In genomic region chr14:87995500-87996275, GRCh38 we compare ENCODE assay signal across 11 cellular contexts. TPM values are rescaled to one million over a fixed set of nuclear protein-coding genes. Genes with fewer than 3 reads are reported as not detected.
DNase-seq lines count a peak whose midpoint lies in the region; ATAC-seq and TF ChIP-seq lines count a peak whose summit lies in the region.
"Had no signal": no experiment of that assay in that cellular context is flagged by ENCODE, and none has a peak within 500 bp of the region (broad histone marks: within the 10 kb centered on the region; RNA-seq: fewer than 3 reads in every experiment).

No MANE protein-coding gene starts in this region.

- H3K9me3 Mint-ChIP-seq in neural crest cell: peaks cover 3% of the 10 kb centered on the region

- H3K79me2 ChIP-seq in DND-41 (ENCODE audit: insufficient read depth, low read length) (no peaks in the 10 kb centered on the region), Loucy (ENCODE audit: insufficient read depth, low read length) (peaks cover 25% of the 10 kb centered on the region)

- H3K36me3 ChIP-seq in DND-41 (ENCODE audit: insufficient read depth, low read length) (no peaks in the 10 kb centered on the region), Loucy (ENCODE audit: insufficient read depth, low read length) (no peaks in the 10 kb centered on the region), body of pancreas (replicated peaks in 1 of 2; ENCODE audit: insufficient read depth in 1 of 2, low read depth in 2 of 2) (no peaks in the 10 kb centered on the region)
- H3K36me3 ChIP-seq: esophagus muscularis mucosa had no signal

- H3K36me3 Mint-ChIP-seq in neural crest cell (ENCODE audit: low read depth): no peaks in the 10 kb centered on the region

- H3K27me3 Mint-ChIP-seq in neural crest cell (ENCODE audit: low read depth): no peaks in the 10 kb centered on the region

- TF ChIP-seq CTCF in DND-41 (IDR thresholded peaks at IDR 0.05; ENCODE audit: borderline replicate concordance, extremely low read depth, low read length, poor library complexity, severe bottlenecking): no peak
- TF ChIP-seq CTCF in Loucy (conservative IDR thresholded peaks at IDR 0.05; ENCODE audit: low read length): no peak
- TF ChIP-seq CTCF in body of pancreas (IDR thresholded peaks at IDR 0.05): no peak
- TF ChIP-seq CTCF in neural crest cell (conservative IDR thresholded peaks at IDR 0.05): no peak

- H4K20me1 ChIP-seq in DND-41 (ENCODE audit: insufficient read depth, low read length): no peaks in the 10 kb centered on the region
- H4K20me1 ChIP-seq in Loucy (ENCODE audit: insufficient read depth, low read length, poor library complexity, severe bottlenecking): no peaks in the 10 kb centered on the region

- no peaks in the 10 kb centered on the region for H3K9me3 ChIP-seq in DND-41 (ENCODE audit: insufficient read depth, low read length, severe bottlenecking)
- H3K9me3 ChIP-seq in Loucy (ENCODE audit: insufficient read depth, low read depth, low read length): no peaks in the 10 kb centered on the region
- H3K9me3 ChIP-seq in body of pancreas: no peaks in the 10 kb centered on the region
- H3K9me3 ChIP-seq: esophagus muscularis mucosa had no signal

- peak overlapping the region; percentile 44 for H3K4me3 Mint-ChIP-seq in neural crest cell

- whole genome bisulfite sequencing in body of pancreas, 2 donors: 22 to 40% methylated on average over 6 of the region's 6 CpGs

- H3K27me3 ChIP-seq in DND-41 (ENCODE audit: insufficient read depth, low read length, poor library complexity) (no peaks in the 10 kb centered on the region), Loucy (ENCODE audit: insufficient read depth, low read length, poor library complexity, severe bottlenecking) (no peaks in the 10 kb centered on the region), body of pancreas (no peaks in the 10 kb centered on the region)
- H3K27me3 ChIP-seq: esophagus muscularis mucosa had no signal

- peaks cover 35% of the 10 kb centered on the region for H3K4me1 Mint-ChIP-seq in neural crest cell

- H3K4me3 ChIP-seq in DND-41 (ENCODE audit: low read depth in 1 of 2, low read length in 2 of 2) (no peak overlapping the region), Loucy (ENCODE audit: low read length, poor library complexity, severe bottlenecking) (peak overlapping the region; percentile 7), body of pancreas (no peak overlapping the region)
- H3K4me3 ChIP-seq: esophagus muscularis mucosa had no signal

- no peak for TF ChIP-seq POLR2A in body of pancreas (IDR thresholded peaks at IDR 0.05)

- intact Hi-C loops in body of pancreas (cut with DNase I): no loop called here

- H3K27ac ChIP-seq in DND-41 (ENCODE audit: low read length): peak overlapping the region; percentile 67
- H3K27ac ChIP-seq in body of pancreas: peak overlapping the region in 3 of 4 donors; percentile 23 to 54 (median 27)
- H3K27ac ChIP-seq: esophagus muscularis mucosa had no signal

- H2AFZ ChIP-seq in DND-41 (ENCODE audit: low read depth, low read length) (peak overlapping the region; percentile 66), Loucy (ENCODE audit: low read length) (peak overlapping the region; percentile 86)

- H3K4me2 ChIP-seq in DND-41 (ENCODE audit: insufficient read depth, low read length) (peak overlapping the region; percentile 5; the same call in 1 of the 2 replicates), Loucy (ENCODE audit: low read depth, low read length, poor library complexity, severe bottlenecking) (peak overlapping the region; percentile 54)

- H3K4me1 ChIP-seq in DND-41 (ENCODE audit: insufficient read depth, low read length) (peaks cover 28% of the 10 kb centered on the region), Loucy (ENCODE audit: insufficient read depth, low read length, poor library complexity, severe bottlenecking) (peaks cover 47% of the 10 kb centered on the region), body of pancreas (peaks cover 23% of the 10 kb centered on the region)

- H3K9ac ChIP-seq in DND-41 (ENCODE audit: low read depth, low read length): peak overlapping the region; percentile 27
- H3K9ac ChIP-seq in Loucy (ENCODE audit: low read depth, low read length, poor library complexity, severe bottlenecking): peak overlapping the region; percentile 51

- peak; percentile 65 for ATAC-seq in DND-41 (ENCODE audit: insufficient read depth, low read depth)
- ATAC-seq in body of pancreas: no peak

- H3F3A ChIP-seq in Loucy (ENCODE audit: low read depth): no peaks in the 10 kb centered on the region

- no peak for DNase-seq in DND-41
- no peak for DNase-seq in body of pancreas
- no peak for DNase-seq in neural crest cell (ENCODE audit: low read depth, low spot score)
- no peak for DNase-seq in NCI-H1694 (lab: John Stamatoyannopoulos, UW)
- DNase-seq in dedifferentiated amniotic fluid mesenchymal stem cell (ENCODE audit: extremely low spot score): no peak
- no peak for DNase-seq in LoVo (ENCODE audit: low spot score)
- DNase-seq: GDM1, midbrain had no signal

- H3K9me2 ChIP-seq in Loucy (replicated peaks; ENCODE audit: low read depth, low read length): no peaks in the 10 kb centered on the region

- no peak overlapping the region for H3K27ac Mint-ChIP-seq in neural crest cell (ENCODE audit: unreplicated experiment)

RNA-seq across cellular contexts. Expression of gene GALC, which starts 2.7 kb away (rescaled TPM):
- total RNA-seq in body of pancreas (10 to 100 TPM; 19.7 to 42.5 TPM), neural crest cell (19.9 and 21.2 TPM in 2 replicates)

RNA-seq across cellular contexts. Expression of gene GPR65, which starts 9.2 kb away (rescaled TPM):
- total RNA-seq in body of pancreas (1 to 10 TPM in 1 of 2 donors, not detected in 1; 1.3 TPM), neural crest cell (not detected in 2 replicates)
- total RNA-seq: MCF 10A had no signal
